In genomic region chr4:74754218-74754617, GRCh38 we compare ENCODE assay signal across 14 cellular contexts. TPM values are rescaled to one million over a fixed set of nuclear protein-coding genes. Genes with fewer than 3 reads are reported as not detected.
DNase-seq lines count a peak whose midpoint lies in the region; ATAC-seq, FAIRE-seq and TF ChIP-seq lines count a peak whose summit lies in the region.
"Had no signal": no experiment of that assay in that cellular context is flagged by ENCODE, and none has a peak within 500 bp of the region (broad histone marks: within the 10 kb centered on the region; RNA-seq: fewer than 3 reads in every experiment).

No MANE protein-coding gene starts in this region.

- H3K27me3 ChIP-seq in GM12878 (replicated peaks in 1 of 2; ENCODE audit: control insufficient read depth in 2 of 2, insufficient read depth in 2 of 2, low read length in 1 of 2) = no peaks in the 10 kb centered on the region
- no peaks in the 10 kb centered on the region for H3K27me3 ChIP-seq in tibial artery

- H3K36me3 ChIP-seq in GM12878 (ENCODE audit: control insufficient read depth in 2 of 2, insufficient read depth in 2 of 2, low read length in 1 of 2) (no peaks in the 10 kb centered on the region), tibial artery (no peaks in the 10 kb centered on the region)

- POLR2A ChIA-PET in GM12878 (lab: Charles Lee) = no interaction called here

- no peak overlapping the region for H3K9ac ChIP-seq in GM12878 (ENCODE audit: control insufficient read depth, insufficient read depth, low read length)

- no peaks in the 10 kb centered on the region for H3K79me2 ChIP-seq in GM12878 (ENCODE audit: control insufficient read depth, insufficient read depth, low read length)

- TF ChIP-seq EP300 in GM12878 (IDR thresholded peaks at IDR 0.05; ENCODE audit: borderline replicate concordance in 1 of 2, control insufficient read depth in 1 of 2, low read depth in 2 of 2, low read length in 2 of 2) = no peak

- ATAC-seq in GM18858 (IDR thresholded peaks at IDR 0.05; ENCODE audit: unreplicated experiment) = peak; percentile 93
- peak; percentile 94 for ATAC-seq in GM21360 (IDR thresholded peaks at IDR 0.05; ENCODE audit: unreplicated experiment)
- peak; percentile 93 for ATAC-seq in HG02885 (IDR thresholded peaks at IDR 0.05; ENCODE audit: poor library complexity, unreplicated experiment)
- ATAC-seq in GM12878 = peak; percentile 83

- no peaks in the 10 kb centered on the region for H3K9me3 ChIP-seq in GM12878 (replicated peaks; ENCODE audit: control insufficient read depth, insufficient read depth, low read length)
- no peaks in the 10 kb centered on the region for H3K9me3 ChIP-seq in tibial artery

- SMC1A ChIA-PET in GM12878 (lab: Charles Lee; ENCODE audit: uncharacterized antibody, unreplicated experiment) = no interaction called here

- intact Hi-C loops in GM12878 (cut with micrococcal nuclease; ENCODE audit: unreplicated experiment) = no loop called here
- intact Hi-C loops in tibial artery (cut with DNase I; ENCODE audit: low total_unique reads) = loop anchor here (5.0 kb wide), 1 partner anchor 317 kb away; no protein-coding TSS in a partner anchor

- no peak for TF ChIP-seq POLR2A in GM12878 (IDR thresholded peaks at IDR 0.05; ENCODE audit: low read depth, low read length)

- no peak overlapping the region for H3K4me2 ChIP-seq in GM12878 (ENCODE audit: control insufficient read depth, insufficient read depth)

- H3K4me1 ChIP-seq in GM12878 (ENCODE audit: control insufficient read depth, insufficient read depth, low read length) = no peaks in the 10 kb centered on the region
- H3K4me1 ChIP-seq in tibial artery = peaks cover 0 to 12% (median 6%) of the 10 kb centered on the region in 4 donors

- no peak for FAIRE-seq in GM12878 (lab: Jason Lieb, UNC)

- in situ Hi-C loops in GM12878 (cut with MboI) = no loop called here

- H4K20me1 ChIP-seq in GM12878 (ENCODE audit: control insufficient read depth, insufficient read depth) = no peaks in the 10 kb centered on the region

- DNase-seq in GM12878 (ENCODE audit: low read depth, low spot score) (no peak), NCI-H1694 treated with DMSO at 0.1 percent for 48 hours (lab: John Stamatoyannopoulos, UW) (no peak), tibial artery (no peak), midbrain (lab: John Stamatoyannopoulos, UW) (no peak)
- no peak for DNase-seq in activated CD4-positive, alpha-beta T cell treated with anti-CD3 and anti-CD28 coated beads, Interleukin-2, amount 50 U/mL, for 4 hours
- DNase-seq: DND-41; effector memory CD4-positive, alpha-beta T cell; H9; NCI-H187; nucleus accumbens; SIG-M5 had no signal

- TF ChIP-seq CTCF in GM12878 (IDR thresholded peaks at IDR 0.05 in 2 of 3, conservative IDR thresholded peaks at IDR 0.05 in 1 of 3; ENCODE audit: control insufficient read depth in 2 of 3, extremely low read depth in 1 of 3, insufficient read depth in 1 of 3, low read depth in 3 of 3, low read length in 3 of 3) = no peak
- TF ChIP-seq CTCF in tibial artery (IDR thresholded peaks at IDR 0.05) = no peak

- CTCF ChIA-PET in GM12878 (lab: Yijun Ruan, JAX) = no interaction called here

- RAD21 ChIA-PET in GM12878 (lab: Charles Lee; ENCODE audit: unreplicated experiment) = no interaction called here

- H3K4me3 ChIP-seq in GM12878 (no peak overlapping the region), tibial artery (no peak overlapping the region)

- H2AFZ ChIP-seq in GM12878 (ENCODE audit: control insufficient read depth, low read depth, low read length) = no peak overlapping the region

- H3K27ac ChIP-seq in GM12878 (ENCODE audit: control insufficient read depth, insufficient read depth) = no peak overlapping the region
- H3K27ac ChIP-seq in tibial artery = no peak overlapping the region

- TF ChIP-seq RAD21 in GM12878 (IDR thresholded peaks at IDR 0.05; ENCODE audit: insufficient read depth, low read depth, low read length) = no peak

- no TSS peak for BruUV-seq in GM12878 (replicated peaks; lab: Mats Ljungman, UMichigan)

TF ChIP-seq in GM12878, 131 proteins besides CTCF, POLR2A, EP300 and RAD21:
- TF ChIP-seq RFX5 (IDR thresholded peaks at IDR 0.05; ENCODE audit: low read depth, low read length) = no peak
- no peak for TF ChIP-seq ZSCAN29 (IDR thresholded peaks at IDR 0.05)
- no peak for TF ChIP-seq RBBP5 (conservative IDR thresholded peaks at IDR 0.05)
- no peak for TF ChIP-seq PML (IDR thresholded peaks at IDR 0.05; ENCODE audit: low read length)
- no peak for TF ChIP-seq BHLHE40 (IDR thresholded peaks at IDR 0.05; ENCODE audit: borderline replicate concordance in 1 of 2, low read depth in 2 of 2, low read length in 1 of 2)
- TF ChIP-seq RB1 (IDR thresholded peaks at IDR 0.05; ENCODE audit: borderline replicate concordance) = no peak
- no peak for TF ChIP-seq CHD2 (IDR thresholded peaks at IDR 0.05; ENCODE audit: borderline replicate concordance, low read depth, low read length)
- no peak for TF ChIP-seq RCOR1 (conservative IDR thresholded peaks at IDR 0.05; ENCODE audit: low read depth, low read length)
- no peak for TF ChIP-seq TCF7 (IDR thresholded peaks at IDR 0.05; ENCODE audit: borderline replicate concordance)
- no peak for TF ChIP-seq ZNF687 (IDR thresholded peaks at IDR 0.05)
- no peak for TF ChIP-seq IKZF2 (IDR thresholded peaks at IDR 0.05)
TF ChIP-seq in GM12878: peak in this region for 0.

RNA-seq across cellular contexts. Expression of gene BTC, which starts 40.1 kb away (rescaled TPM):
- total RNA-seq in GM12878 (2013; cell fraction: nucleolus; rRNA removed) = not detected in 2 replicates
- total RNA-seq in GM12878 (2014; rRNA removed) (not detected in 2 replicates), GM12878 (2014; rRNA removed; fragmentation: Illumina TruSeq; extraction: Trizol) (not detected in 2 replicates), GM12878 (2021) (not detected in 2 replicates)
- polyA plus RNA-seq in GM12878 (2011; ENCODE audit: low read depth) = not detected
- polyA plus RNA-seq in GM12878 (2011; rRNA removed) (not detected in 2 replicates), GM12878 (2014; fragmentation: Illumina TruSeq; extraction: Trizol) (not detected in 2 replicates), GM12878 (2014; fragmentation: Nextera tagmentation; extraction: Ambion mirVana) (not detected), GM12878 (2014; rRNA removed) (not detected in 2 replicates), GM12878 (2016; fragmentation: Nextera tagmentation; extraction: Ambion mirVana) (not detected)
- polyA plus RNA-seq in GM12878 (2011; cell fraction: cytosol; rRNA removed) = not detected in 2 replicates
- polyA plus RNA-seq in GM12878 (2011; cell fraction: nucleus; rRNA removed) = not detected in 2 replicates
- not detected in 2 replicates for polyA plus RNA-seq in GM12878 (2012)
- not detected in 2 replicates for polyA minus RNA-seq in GM12878 (2011; rRNA and poly(A)+ RNA removed)
- polyA minus RNA-seq in GM12878 (2011; cell fraction: cytosol; rRNA and poly(A)+ RNA removed) = not detected in 2 replicates
- not detected in 2 replicates for polyA minus RNA-seq in GM12878 (2011; cell fraction: nucleus; rRNA and poly(A)+ RNA removed)
- total RNA-seq: H9 had no signal
